Comparison of ENCODE assay signal across 23 cellular contexts in genomic region chr16:89046491-89046890, GRCh38. TPM values are rescaled to one million over a fixed set of nuclear protein-coding genes. Genes with fewer than 3 reads are reported as not detected.
A peak's percentile ranks its signal among the peaks of the same experiment; 100 is the strongest.
DNase-seq lines count a peak whose midpoint lies in the region; ATAC-seq and TF ChIP-seq lines count a peak whose summit lies in the region.
"Had no signal": no experiment of that assay in that cellular context is flagged by ENCODE, and none has a peak within 500 bp of the region (broad histone marks: within the 10 kb centered on the region; RNA-seq: fewer than 3 reads in every experiment).

No MANE protein-coding gene starts in this region.

- H3K4me2 ChIP-seq in osteoblast (ENCODE audit: insufficient read depth, low read length) = no peak overlapping the region
- H3K4me2 ChIP-seq: PC-9 had no signal

- H3K27me3 Mint-ChIP-seq in activated CD8-positive, alpha-beta memory T cell treated with anti-CD3 and anti-CD28 coated beads, Interleukin-2, amount 10 ng/mL, durations not matched to agents 7 days and 5 days = no peaks in the 10 kb centered on the region
- H3K27me3 Mint-ChIP-seq in CD14-positive monocyte (ENCODE audit: low read depth in 3 of 3) = peaks cover 3 to 22% (median 6%) of the 10 kb centered on the region in 3 donors
- H3K27me3 Mint-ChIP-seq in activated T-helper 17 cell treated with anti-CD3 and anti-CD28 coated beads, Interleukin-2, amount 50 U/mL, for 72 hours = no peaks in the 10 kb centered on the region
- H3K27me3 Mint-ChIP-seq: CD4-positive, alpha-beta memory T cell had no signal

- peak; percentile 25 for ATAC-seq in activated CD8-positive, alpha-beta memory T cell treated with anti-CD3 and anti-CD28 coated beads, Interleukin-2, amount 10 ng/mL, durations not matched to agents 7 days and 5 days
- peak; percentile 40 for ATAC-seq in activated T-helper 17 cell treated with anti-CD3 and anti-CD28 coated beads, Interleukin-2, amount 50 U/mL, for 72 hours (replicated peaks)
- ATAC-seq: GM12878 had no signal

- no peaks in the 10 kb centered on the region for H3K36me3 ChIP-seq in osteoblast (ENCODE audit: insufficient read depth, low read length)
- H3K36me3 ChIP-seq: MG63, SJSA1 had no signal

- H3K79me2 ChIP-seq in osteoblast (ENCODE audit: insufficient read depth, low read length) = no peaks in the 10 kb centered on the region

- no peak for DNase-seq in activated CD8-positive, alpha-beta memory T cell treated with anti-CD3 and anti-CD28 coated beads, Interleukin-2, amount 10 ng/mL, durations not matched to agents 7 days and 5 days
- no peak for DNase-seq in activated CD8-positive, alpha-beta memory T cell treated with anti-CD3 and anti-CD28 coated beads for 24 hours
- DNase-seq in CD14-positive monocyte (ENCODE audit: low spot score) = peak; percentile 45
- DNase-seq in osteoblast (ENCODE audit: insufficient read length, low spot score, missing footprints) = peak; percentile 72
- no peak for DNase-seq in COLO829 (ENCODE audit: low spot score)
- no peak for DNase-seq in NCI-H748 treated with DMSO at 0.1 percent for 48 hours (lab: John Stamatoyannopoulos, UW)
- DNase-seq in NCI-H2171 (lab: John Stamatoyannopoulos, UW) = no peak
- DNase-seq: DMS53, EL, HCEC 1CT, Karpas-422, MG63, NCI-H1694 treated with DMSO at 0.1 percent for 48 hours, NCI-H510A, NCI-H82, PC-9 had no signal

- H3K27ac Mint-ChIP-seq in activated CD8-positive, alpha-beta memory T cell treated with anti-CD3 and anti-CD28 coated beads, Interleukin-2, amount 10 ng/mL, durations not matched to agents 7 days and 5 days = no peak overlapping the region
- H3K27ac Mint-ChIP-seq in CD14-positive monocyte = no peak overlapping the region
- H3K27ac Mint-ChIP-seq in activated T-helper 17 cell treated with anti-CD3 and anti-CD28 coated beads, Interleukin-2, amount 50 U/mL, for 72 hours = no peak overlapping the region
- H3K27ac Mint-ChIP-seq: B cell had no signal

- no peaks in the 10 kb centered on the region for H3K36me3 Mint-ChIP-seq in activated CD8-positive, alpha-beta memory T cell treated with anti-CD3 and anti-CD28 coated beads, Interleukin-2, amount 10 ng/mL, durations not matched to agents 7 days and 5 days
- H3K36me3 Mint-ChIP-seq in CD14-positive monocyte = no peaks in the 10 kb centered on the region
- H3K36me3 Mint-ChIP-seq in activated T-helper 17 cell treated with anti-CD3 and anti-CD28 coated beads, Interleukin-2, amount 50 U/mL, for 72 hours (ENCODE audit: low read depth) = no peaks in the 10 kb centered on the region
- H3K36me3 Mint-ChIP-seq: CD4-positive, alpha-beta memory T cell had no signal

- TF ChIP-seq CTCF in CD14-positive monocyte (IDR thresholded peaks at IDR 0.05) = no peak
- TF ChIP-seq CTCF in osteoblast (IDR thresholded peaks at IDR 0.05; ENCODE audit: extremely low read depth, low read depth, low read length) = no peak

- intact Hi-C loops in CD14-positive monocyte (cut with micrococcal nuclease) = no loop called here

- H3K4me3 Mint-ChIP-seq in activated CD8-positive, alpha-beta memory T cell treated with anti-CD3 and anti-CD28 coated beads, Interleukin-2, amount 10 ng/mL, durations not matched to agents 7 days and 5 days = no peak overlapping the region
- H3K4me3 Mint-ChIP-seq in CD14-positive monocyte = no peak overlapping the region
- no peak overlapping the region for H3K4me3 Mint-ChIP-seq in activated T-helper 17 cell treated with anti-CD3 and anti-CD28 coated beads, Interleukin-2, amount 50 U/mL, for 72 hours
- H3K4me3 Mint-ChIP-seq: B cell; CD4-positive, alpha-beta memory T cell; IgD-negative memory B cell had no signal

- CTCF ChIA-PET in activated CD8-positive, alpha-beta memory T cell treated with anti-CD3 and anti-CD28 coated beads, Interleukin-2, amount 10 ng/mL, durations not matched to agents 7 days and 5 days (lab: Charles Lee) = no interaction called here

- no peak overlapping the region for H2AFZ ChIP-seq in osteoblast (ENCODE audit: low read length)
- H2AFZ ChIP-seq: PC-9 had no signal

- H4K20me1 ChIP-seq in osteoblast (ENCODE audit: insufficient read depth, low read length) = no peaks in the 10 kb centered on the region

- H3K9me3 ChIP-seq in osteoblast (ENCODE audit: low read depth, low read length) = no peaks in the 10 kb centered on the region
- H3K9me3 ChIP-seq: MG63, SJSA1 had no signal

- H3K27me3 ChIP-seq in osteoblast (ENCODE audit: insufficient read depth, low read length) = peaks cover 14% of the 10 kb centered on the region

- H3K4me1 ChIP-seq in osteoblast (ENCODE audit: insufficient read depth, low read length) = no peaks in the 10 kb centered on the region
- H3K4me1 ChIP-seq: SJSA1 had no signal

- peaks cover 10% of the 10 kb centered on the region for H3K4me1 Mint-ChIP-seq in activated CD8-positive, alpha-beta memory T cell treated with anti-CD3 and anti-CD28 coated beads, Interleukin-2, amount 10 ng/mL, durations not matched to agents 7 days and 5 days
- no peaks in the 10 kb centered on the region for H3K4me1 Mint-ChIP-seq in CD14-positive monocyte
- no peaks in the 10 kb centered on the region for H3K4me1 Mint-ChIP-seq in activated T-helper 17 cell treated with anti-CD3 and anti-CD28 coated beads, Interleukin-2, amount 50 U/mL, for 72 hours
- H3K4me1 Mint-ChIP-seq: B cell had no signal

- H3K4me3 ChIP-seq in osteoblast (ENCODE audit: insufficient read depth, low read length) = no peak overlapping the region
- H3K4me3 ChIP-seq: GM12878, MG63, PC-9, SJSA1 had no signal

- no peak overlapping the region for H3K27ac ChIP-seq in osteoblast (ENCODE audit: low read depth, low read length)
- H3K27ac ChIP-seq: PC-9, RWPE1, SJSA1 had no signal

- H3K9me3 Mint-ChIP-seq in activated CD8-positive, alpha-beta memory T cell treated with anti-CD3 and anti-CD28 coated beads, Interleukin-2, amount 10 ng/mL, durations not matched to agents 7 days and 5 days (ENCODE audit: low read depth) = peaks cover 3% of the 10 kb centered on the region
- H3K9me3 Mint-ChIP-seq in CD14-positive monocyte = peaks cover 0 to 3% (median 0%) of the 10 kb centered on the region in 7 donors
- H3K9me3 Mint-ChIP-seq in activated T-helper 17 cell treated with anti-CD3 and anti-CD28 coated beads, Interleukin-2, amount 50 U/mL, for 72 hours = peaks cover 5% of the 10 kb centered on the region

RNA-seq across cellular contexts. Expression of gene ACSF3, which starts 47.2 kb away (rescaled TPM):
- 10 to 100 TPM; 43.6 to 56.7 TPM for total RNA-seq in activated CD8-positive, alpha-beta memory T cell treated with anti-CD3 and anti-CD28 coated beads, Interleukin-2, amount 10 ng/mL, durations not matched to agents 7 days and 5 days
- polyA plus RNA-seq in CD14-positive monocyte = 10 to 100 TPM; 23.5 to 26.4 TPM
- total RNA-seq in activated T-helper 17 cell treated with anti-CD3 and anti-CD28 coated beads, Interleukin-2, amount 50 U/mL, for 72 hours = 10 to 100 TPM; 35.4 to 47.9 TPM
- 25.6 and 29.3 TPM in 2 replicates for total RNA-seq in osteoblast

Comparison
In these comparisons a context has a peak if more than half of its experiments do, and no peak if none do; other contexts are left out.
1. DNase-seq: peak in CD14-positive monocyte (single experiment) and osteoblast (single experiment); none in activated CD8-positive, alpha-beta memory T cell treated with anti-CD3 and anti-CD28 coated beads, Interleukin-2, amount 10 ng/mL, durations not matched to agents 7 days and 5 days (single experiment), activated CD8-positive, alpha-beta memory T cell treated with anti-CD3 and anti-CD28 coated beads for 24 hours (single experiment), COLO829 (single experiment), NCI-H748 treated with DMSO at 0.1 percent for 48 hours (single experiment) and NCI-H2171 (single experiment).